ENCODE assay signal across 13 cellular contexts in genomic region chr20:60054716-60055371, GRCh38.
DNase-seq lines count a peak whose midpoint lies in the region; ATAC-seq and TF ChIP-seq lines count a peak whose summit lies in the region.
"Had no signal": no experiment of that assay in that cellular context is flagged by ENCODE, and none has a peak within 500 bp of the region (broad histone marks: within the 10 kb centered on the region; RNA-seq: fewer than 3 reads in every experiment).

No MANE protein-coding gene starts in this region.

- H3K27ac Mint-ChIP-seq in CD8-positive, alpha-beta memory T cell = peak overlapping the region in 7 of 8 donors; percentile 78 to 98 (median 87)
- peak overlapping the region; percentile 77 to 99 (median 92) for H3K27ac Mint-ChIP-seq in immature natural killer cell
- H3K27ac Mint-ChIP-seq: brain, HFFc6, memory B cell had no signal

- H3K36me3 Mint-ChIP-seq in CD8-positive, alpha-beta memory T cell = peaks cover 0 to 1% (median 0%) of the 10 kb centered on the region in 3 donors
- no peaks in the 10 kb centered on the region for H3K36me3 Mint-ChIP-seq in immature natural killer cell
- H3K36me3 Mint-ChIP-seq: brain, memory B cell had no signal

- H3K27me3 ChIP-seq in CD8-positive, alpha-beta memory T cell (ENCODE audit: insufficient read depth, low read length, poor library complexity, severe bottlenecking) = no peaks in the 10 kb centered on the region
- no peaks in the 10 kb centered on the region for H3K27me3 ChIP-seq in RWPE2 (ENCODE audit: insufficient read depth, poor library complexity, severe bottlenecking)
- no peaks in the 10 kb centered on the region for H3K27me3 ChIP-seq in colonic mucosa

- H3K4me3 ChIP-seq in CD8-positive, alpha-beta memory T cell (ENCODE audit: low read length) = no peak overlapping the region
- H3K4me3 ChIP-seq in RWPE2 (ENCODE audit: severe bottlenecking) (no peak overlapping the region), colonic mucosa (no peak overlapping the region)

- H3K9me3 ChIP-seq in CD8-positive, alpha-beta memory T cell (ENCODE audit: low read length) = no peaks in the 10 kb centered on the region
- H3K9me3 ChIP-seq in RWPE2 (ENCODE audit: severe bottlenecking) = no peaks in the 10 kb centered on the region
- H3K9me3 ChIP-seq in colonic mucosa = no peaks in the 10 kb centered on the region

- no peaks in the 10 kb centered on the region for H3K9me3 Mint-ChIP-seq in CD8-positive, alpha-beta memory T cell
- no peaks in the 10 kb centered on the region for H3K9me3 Mint-ChIP-seq in immature natural killer cell
- H3K9me3 Mint-ChIP-seq: activated T-cell treated with anti-CD3 and anti-CD28 coated beads, Interleukin-2, amount 50 U/mL, for 24 hours; brain; HFFc6 had no signal

- H3K4me1 Mint-ChIP-seq in CD8-positive, alpha-beta memory T cell = peaks cover 47 to 48% (median 48%) of the 10 kb centered on the region in 3 donors
- H3K4me1 Mint-ChIP-seq in immature natural killer cell = peaks cover 62 to 70% of the 10 kb centered on the region in 2 donors

- H3K36me3 ChIP-seq in CD8-positive, alpha-beta memory T cell (ENCODE audit: insufficient read depth, low read length) = no peaks in the 10 kb centered on the region
- H3K36me3 ChIP-seq in RWPE2 (ENCODE audit: low read depth) = peaks cover 19% of the 10 kb centered on the region
- no peaks in the 10 kb centered on the region for H3K36me3 ChIP-seq in colonic mucosa

- peaks cover 54% of the 10 kb centered on the region for H3K4me1 ChIP-seq in CD8-positive, alpha-beta memory T cell (ENCODE audit: insufficient read depth, low read length)
- H3K4me1 ChIP-seq in RWPE2 (ENCODE audit: insufficient read depth, poor library complexity, severe bottlenecking) (peaks cover 21% of the 10 kb centered on the region), colonic mucosa (no peaks in the 10 kb centered on the region)

- CTCF ChIA-PET in CD8-positive, alpha-beta memory T cell (lab: Charles Lee) = no interaction called here

- ATAC-seq in RWPE2 (ENCODE audit: low read depth) (no peak), GM18502 (IDR thresholded peaks at IDR 0.05; ENCODE audit: poor library complexity, unreplicated experiment) (no peak), HG03354 (IDR thresholded peaks at IDR 0.05; ENCODE audit: poor library complexity, severe bottlenecking, unreplicated experiment) (no peak)

- POLR2A ChIA-PET in CD8-positive, alpha-beta memory T cell (lab: Charles Lee) = no interaction called here

- no peak overlapping the region for H3K9ac ChIP-seq in colonic mucosa (ENCODE audit: low read depth in 2 of 2, low read length in 2 of 2)

- peak overlapping the region; percentile 18 to 86 (median 81) for H3K4me3 Mint-ChIP-seq in CD8-positive, alpha-beta memory T cell
- H3K4me3 Mint-ChIP-seq in immature natural killer cell = peak overlapping the region; percentile 88 to 95 (median 91)
- H3K4me3 Mint-ChIP-seq: brain, HFFc6, memory B cell had no signal

- peak; percentile 95 to 97 for DNase-seq in AML-193 (lab: John Stamatoyannopoulos, UW)
- DNase-seq in CD8-positive, alpha-beta memory T cell = no peak
- DNase-seq in RWPE2 (ENCODE audit: low spot score) = peak; percentile 70
- peak; percentile 19 to 29 (median 26) for DNase-seq in immature natural killer cell
- no peak for DNase-seq in NCI-H1092 (lab: John Stamatoyannopoulos, UW)
- no peak for DNase-seq in colonic mucosa
- DNase-seq: HFFc6, IMR-90 had no signal

- intact Hi-C loops in colonic mucosa (cut with DNase I) = loop anchor here (5.0 kb wide), 2 partner anchors 103 to 207 kb away; no protein-coding TSS in a partner anchor

- no peak overlapping the region for H3K27ac ChIP-seq in CD8-positive, alpha-beta memory T cell (ENCODE audit: low read depth, low read length)
- H3K27ac ChIP-seq in RWPE2 (ENCODE audit: poor library complexity, severe bottlenecking) (peak overlapping the region; percentile 70), colonic mucosa (no peak overlapping the region)

- H3K27me3 Mint-ChIP-seq in CD8-positive, alpha-beta memory T cell = peaks cover 1 to 4% of the 10 kb centered on the region in 2 donors
- peaks cover 5 to 14% (median 6%) of the 10 kb centered on the region in 3 donors for H3K27me3 Mint-ChIP-seq in immature natural killer cell (ENCODE audit: low read depth in 3 of 3)
- H3K27me3 Mint-ChIP-seq: activated T-cell treated with anti-CD3 and anti-CD28 coated beads, Interleukin-2, amount 50 U/mL, for 24 hours had no signal

- TF ChIP-seq CTCF in RWPE2 (IDR thresholded peaks at IDR 0.05; ENCODE audit: poor library complexity, severe bottlenecking) (no peak), colonic mucosa (IDR thresholded peaks at IDR 0.05) (no peak)

Comparison
In these comparisons a context has a peak if more than half of its experiments do, and no peak if none do; other contexts are left out.
1. DNase-seq: peak in AML-193 (2 of 2), RWPE2 (single experiment) and immature natural killer cell (3 of 3); none in CD8-positive, alpha-beta memory T cell (0 of 5), NCI-H1092 (single experiment) and colonic mucosa (single experiment).